ENCODE assay signal across 8 cellular contexts in genomic region chrX:40097492-40098263, GRCh38. TPM values are rescaled to one million over a fixed set of nuclear protein-coding genes. Genes with fewer than 3 reads are reported as not detected.
DNase-seq lines count a peak whose midpoint lies in the region; ATAC-seq and TF ChIP-seq lines count a peak whose summit lies in the region.

TSS of gene BCOR (minus strand) at chrX:40097958. CDS start at chrX:40077929, 20,029 bp downstream.

- H2AFZ ChIP-seq in SK-N-SH (ENCODE audit: low read depth): no peak within 1 kb of the TSS

- no peaks in the 10 kb centered on the region for H3K36me3 ChIP-seq in HUES64 (ENCODE audit: insufficient read depth, low read length)
- H3K36me3 ChIP-seq in SK-N-SH (replicated peaks in 1 of 2; ENCODE audit: control insufficient read depth in 1 of 2, insufficient read depth in 2 of 2, low read length in 1 of 2): no peaks in the 10 kb centered on the region
- H3K36me3 ChIP-seq in vagina: no peaks in the 10 kb centered on the region

- peak within 1 kb of the TSS; percentile 65; the same call in 1 of the 2 replicates for H3K27ac ChIP-seq in HUES64 (ENCODE audit: low read depth, low read length)
- peak within 1 kb of the TSS; percentile 63 to 83; a peak in 3 of 4 replicates for H3K27ac ChIP-seq in SK-N-SH (ENCODE audit: low read depth in 2 of 2, low read length in 1 of 2)
- H3K27ac ChIP-seq in vagina: peak within 1 kb of the TSS; percentile 79

- peaks cover 18% of the 10 kb centered on the region for H3K4me1 ChIP-seq in HUES64 (ENCODE audit: insufficient read depth, low read length)
- H3K4me1 ChIP-seq in SK-N-SH (ENCODE audit: control insufficient read depth in 1 of 2, insufficient read depth in 2 of 2, low read depth in 1 of 2, low read length in 1 of 2): peaks cover 7 to 24% of the 10 kb centered on the region in 2 experiments; a peak in 2 of 4 replicates
- H3K4me1 ChIP-seq in vagina: peaks cover 17% of the 10 kb centered on the region

- ATAC-seq in activated naive CD4-positive, alpha-beta T cell treated with anti-CD3 and anti-CD28 coated beads, Interleukin-2, amount 50 U/mL, for 72 hours: peak; percentile 41 to 56
- ATAC-seq in Right ventricle myocardium superior (ENCODE audit: poor library complexity): peak; percentile 65

- under 1% methylated on average over 90 of the region's 100 CpGs for WGBS in HUES64
- 9% methylated on average over 32 of the region's 100 CpGs for WGBS in SK-N-SH (ENCODE audit: low lambda C conversion rate)

- TF ChIP-seq EP300 in SK-N-SH (IDR thresholded peaks at IDR 0.05; ENCODE audit: borderline replicate concordance in 1 of 2, low read depth in 1 of 2, low read length in 1 of 2): no peak

- peak within 1 kb of the TSS in 1 of 2 donors; percentile 44 for H3K27ac Mint-ChIP-seq in activated naive CD4-positive, alpha-beta T cell treated with anti-CD3 and anti-CD28 coated beads, Interleukin-2, amount 50 U/mL, for 72 hours

- H4K20me1 ChIP-seq in SK-N-SH (ENCODE audit: insufficient read depth): peaks cover 22% of the 10 kb centered on the region

- peak within 1 kb of the TSS; percentile 85 for H3K4me2 ChIP-seq in SK-N-SH

- peaks cover 38% of the 10 kb centered on the region for H3K79me2 ChIP-seq in SK-N-SH (ENCODE audit: insufficient read depth)

- no peak for TF ChIP-seq RAD21 in SK-N-SH (IDR thresholded peaks at IDR 0.05; ENCODE audit: low read length)

- H3K27me3 ChIP-seq in HUES64 (ENCODE audit: insufficient read depth, low read length) (peaks cover 39% of the 10 kb centered on the region), SK-N-SH (ENCODE audit: insufficient read depth) (peaks cover 28% of the 10 kb centered on the region; the same call in 1 of the 2 replicates), vagina (peaks cover 10% of the 10 kb centered on the region)

- no peaks in the 10 kb centered on the region for H3K9me3 ChIP-seq in HUES64 (ENCODE audit: insufficient read depth, low read depth, low read length)
- H3K9me3 ChIP-seq in SK-N-SH: no peaks in the 10 kb centered on the region
- no peaks in the 10 kb centered on the region for H3K9me3 ChIP-seq in vagina

- peak in 1 of 2 donors; percentile 56 for TF ChIP-seq POLR2A in vagina (IDR thresholded peaks at IDR 0.05)

- in situ Hi-C loops in GM13976 (cut with MboI; ENCODE audit: low sequenced_read_pairs, unreplicated experiment): no loop called here

- H3K9me2 ChIP-seq in SK-N-SH: no peaks in the 10 kb centered on the region

- peaks cover 12% of the 10 kb centered on the region for H3F3A ChIP-seq in SK-N-SH (replicated peaks; ENCODE audit: insufficient read depth)

- H3K36me3 Mint-ChIP-seq in activated naive CD4-positive, alpha-beta T cell treated with anti-CD3 and anti-CD28 coated beads, Interleukin-2, amount 50 U/mL, for 72 hours: peaks cover 6 to 11% of the 10 kb centered on the region in 2 donors

- H3K9ac ChIP-seq in HUES64 (ENCODE audit: low read depth, low read length): peak within 1 kb of the TSS; percentile 77
- H3K9ac ChIP-seq in SK-N-SH: peak within 1 kb of the TSS; percentile 65; the same call in 1 of the 2 replicates

- intact Hi-C loops in Right ventricle myocardium superior (cut with DNase I) (loop anchor here (5.0 to 10.0 kb wide), 3 partner anchors 55 to 363 kb away; no protein-coding TSS in a partner anchor), posterior vena cava (cut with DNase I) (loop anchor here in 1 of 2 donors (5.0 kb wide), 1 partner anchor 170 kb away; no protein-coding TSS in a partner anchor), vagina (cut with DNase I) (loop anchor here (5.0 kb wide), 3 partner anchors 60 to 370 kb away; no protein-coding TSS in a partner anchor)

- DNase-seq in GM13976 (ENCODE audit: low spot score) (peak; percentile 66), SK-N-SH (peak; percentile 79), Right ventricle myocardium superior (peak; percentile 79), posterior vena cava (ENCODE audit: low spot score) (peak; percentile 90), vagina (ENCODE audit: extremely low spot score in 2 of 2) (no peak), Kasumi-1 (lab: John Stamatoyannopoulos, UW) (no peak)
- peak in 1 of 2 donors; percentile 68 for DNase-seq in activated naive CD4-positive, alpha-beta T cell treated with anti-CD3 and anti-CD28 coated beads, Interleukin-2, amount 50 U/mL, for 72 hours (ENCODE audit: low spot score in 2 of 2)

- peak within 1 kb of the TSS; percentile 65 for H3K4me3 ChIP-seq in HUES64 (ENCODE audit: low read length)
- H3K4me3 ChIP-seq in SK-N-SH (ENCODE audit: low read depth in 2 of 2, low read length in 1 of 2): peak within 1 kb of the TSS; percentile 60 to 68
- H3K4me3 ChIP-seq in vagina: peak within 1 kb of the TSS; percentile 61 to 65

- no peak for TF ChIP-seq CTCF in GM13976 (IDR thresholded peaks at IDR 0.05; ENCODE audit: borderline replicate concordance, control extremely low read depth, extremely low read depth, insufficient read depth, missing control alignments)
- TF ChIP-seq CTCF in SK-N-SH (IDR thresholded peaks at IDR 0.05): no peak
- TF ChIP-seq CTCF in vagina (IDR thresholded peaks at IDR 0.05): no peak

- POLR2A ChIA-PET in SK-N-SH (lab: Yijun Ruan, JAX): interaction anchor here (0.8 to 4.5 kb wide), 14 partner anchors 8 to 447 kb away, joined by 3 to 38 read pairs (median 4); no protein-coding TSS in a partner anchor

- H3K9me3 Mint-ChIP-seq in activated naive CD4-positive, alpha-beta T cell treated with anti-CD3 and anti-CD28 coated beads, Interleukin-2, amount 50 U/mL, for 72 hours: no peaks in the 10 kb centered on the region

- CTCF ChIA-PET in SK-N-SH (lab: Yijun Ruan, JAX): interaction anchor here (0.5 to 1.9 kb wide), 7 partner anchors 47 to 455 kb away, joined by 3 to 5 read pairs (median 3); no protein-coding TSS in a partner anchor

TF ChIP-seq in SK-N-SH, 30 proteins besides CTCF, POLR2A, EP300 and RAD21:
- no peak for TF ChIP-seq GABPA (IDR thresholded peaks at IDR 0.05; ENCODE audit: low read depth)
- peak; percentile 52; the same call in 1 of the 2 replicates for TF ChIP-seq POLR2AphosphoS5 (IDR thresholded peaks at IDR 0.05; ENCODE audit: low read depth, low read length)
- TF ChIP-seq TAF1 (IDR thresholded peaks at IDR 0.05; ENCODE audit: borderline replicate concordance, low read depth, low read length): peak; percentile 40; the same call in 1 of the 2 replicates
- TF ChIP-seq NFIC (IDR thresholded peaks at IDR 0.05; ENCODE audit: borderline replicate concordance): no peak

RNA-seq across cellular contexts. Expression of gene BCOR, which starts in this region (rescaled TPM):
- polyA plus RNA-seq in HUES64 (2013, experiment 1 of 2): 34.7 TPM
- 31.5 TPM for polyA plus RNA-seq in HUES64 (2013, experiment 2 of 2)
- polyA plus RNA-seq in SK-N-SH (2012; rRNA removed): 6.9 and 8.8 TPM in 2 replicates
- 8.4 and 9.4 TPM in 2 replicates for polyA plus RNA-seq in SK-N-SH (2012; cell fraction: cytosol; rRNA removed)
- 19.4 and 21.9 TPM in 2 replicates for polyA plus RNA-seq in SK-N-SH (2012; cell fraction: nucleus; rRNA removed)
- 10 to 100 TPM; 46.9 to 48.3 TPM for total RNA-seq in activated naive CD4-positive, alpha-beta T cell treated with anti-CD3 and anti-CD28 coated beads, Interleukin-2, amount 50 U/mL, for 72 hours
- total RNA-seq in Right ventricle myocardium superior (14.0 TPM), posterior vena cava (10 to 100 TPM; 22.8 to 23.7 TPM), vagina (19.9 TPM)

Comparison
In these comparisons a context has a peak if more than half of its experiments do, and no peak if none do; other contexts are left out.
1. DNase-seq: peak in GM13976 (single experiment), SK-N-SH (single experiment), Right ventricle myocardium superior (single experiment) and posterior vena cava (single experiment); none in vagina (0 of 2) and Kasumi-1 (0 of 2).
2. Peak in every context shown above with its lines, with median percentiles within 50 percentile points of each other: H3K27ac ChIP-seq and H3K4me3 ChIP-seq.